8 cellular contexts compared by ENCODE assay signal in genomic region chr1:36397083-36397377, GRCh38. TPM values are rescaled to one million over a fixed set of nuclear protein-coding genes. Genes with fewer than 3 reads are reported as not detected.
DNase-seq lines count a peak whose midpoint lies in the region; ATAC-seq and TF ChIP-seq lines count a peak whose summit lies in the region.

No MANE protein-coding gene starts in this region.

- TF ChIP-seq POLR2A in Peyer's patch (IDR thresholded peaks at IDR 0.05), result no peak
- TF ChIP-seq POLR2A in ovary (IDR thresholded peaks at IDR 0.05), result no peak

- H3K9me3 ChIP-seq in Peyer's patch, result no peaks in the 10 kb centered on the region
- H3K9me3 ChIP-seq in ovary, result no peaks in the 10 kb centered on the region

- no peak for TF ChIP-seq EP300 in ovary (IDR thresholded peaks at IDR 0.05)

- peak; percentile 56 for DNase-seq in activated CD4-positive, alpha-beta T cell treated with anti-CD3 and anti-CD28 coated beads for 48 hours
- no peak for DNase-seq in activated CD4-positive, alpha-beta T cell treated with anti-CD3 and anti-CD28 coated beads, Interleukin-2, amount 50 U/mL, for 1 hour
- peak in 1 of 3 donors; percentile 57 for DNase-seq in Peyer's patch
- no peak for DNase-seq in ovary
- DNase-seq in hepatic stellate cell (ENCODE audit: low spot score), result no peak
- DNase-seq in DMS114 treated with DMSO at 0.1 percent for 48 hours (lab: John Stamatoyannopoulos, UW; ENCODE audit: unreplicated experiment), result no peak
- no peak for DNase-seq in NCI-H1092 (lab: John Stamatoyannopoulos, UW)

- H3K36me3 ChIP-seq in Peyer's patch, result peaks cover 0 to 12% (median 0%) of the 10 kb centered on the region in 3 donors
- no peaks in the 10 kb centered on the region for H3K36me3 ChIP-seq in ovary

- no peak for TF ChIP-seq CTCF in Peyer's patch (IDR thresholded peaks at IDR 0.05)
- no peak for TF ChIP-seq CTCF in ovary (IDR thresholded peaks at IDR 0.05)

- H3K27ac ChIP-seq in Peyer's patch, result peak overlapping the region; percentile 84 to 93 (median 88)
- H3K27ac ChIP-seq in ovary, result peak overlapping the region; percentile 52 to 84

- intact Hi-C loops in ovary (cut with DNase I), result no loop called here

- WGBS in ovary, 3 donors, result 1 to 5% (median 4%) methylated on average over 5 of the region's 5 CpGs

- peaks cover 0 to 11% (median 8%) of the 10 kb centered on the region in 4 donors for H3K4me1 ChIP-seq in Peyer's patch
- peaks cover 3% of the 10 kb centered on the region for H3K4me1 ChIP-seq in ovary (ENCODE audit: insufficient read depth)

- H3K4me3 ChIP-seq in Peyer's patch (peak overlapping the region; percentile 57 to 77 (median 74)), ovary (peak overlapping the region; percentile 62)

- H3K27me3 ChIP-seq in Peyer's patch, result no peaks in the 10 kb centered on the region
- no peaks in the 10 kb centered on the region for H3K27me3 ChIP-seq in ovary

- peak; percentile 44 for ATAC-seq in esophagus mucosa

RNA-seq across cellular contexts. Expression of gene LSM10, which starts 0.7 kb away (rescaled TPM):
- 10 to 100 TPM; 25.5 to 42.9 (median 31.2) TPM for total RNA-seq in Peyer's patch
- total RNA-seq in esophagus mucosa, result 22.7 TPM
- 10 to 100 TPM; 20.0 to 49.3 (median 37.8) TPM for total RNA-seq in ovary
- 10 to 100 TPM; 22.0 to 43.2 TPM for polyA plus RNA-seq in ovary

RNA-seq across cellular contexts. Expression of gene STK40, which starts 11.3 kb away (rescaled TPM):
- 10 to 100 TPM; 14.0 to 30.2 (median 21.5) TPM for total RNA-seq in Peyer's patch
- 31.8 TPM for total RNA-seq in esophagus mucosa
- 100 to 1,000 TPM in 1 of 7 donors, 10 to 100 TPM in 6; 22.9 to 104 (median 83.2) TPM for total RNA-seq in ovary
- 10 to 100 TPM; 23.0 to 52.9 TPM for polyA plus RNA-seq in ovary

RNA-seq across cellular contexts. Expression of gene OSCP1, which starts 53.2 kb away (rescaled TPM):
- total RNA-seq in Peyer's patch (1 to 10 TPM in 3 of 4 donors, under 1 TPM in 1; 0.67 to 9.9 (median 3.2) TPM), esophagus mucosa (7.3 TPM), ovary (10 to 100 TPM in 6 of 7 donors, 1 to 10 TPM in 1; 9.1 to 27.7 (median 12.2) TPM)
- polyA plus RNA-seq in ovary, result 10 to 100 TPM in 1 of 2 donors, 1 to 10 TPM in 1; 9.6 to 16.1 TPM
